In the genomic region with DNA sequence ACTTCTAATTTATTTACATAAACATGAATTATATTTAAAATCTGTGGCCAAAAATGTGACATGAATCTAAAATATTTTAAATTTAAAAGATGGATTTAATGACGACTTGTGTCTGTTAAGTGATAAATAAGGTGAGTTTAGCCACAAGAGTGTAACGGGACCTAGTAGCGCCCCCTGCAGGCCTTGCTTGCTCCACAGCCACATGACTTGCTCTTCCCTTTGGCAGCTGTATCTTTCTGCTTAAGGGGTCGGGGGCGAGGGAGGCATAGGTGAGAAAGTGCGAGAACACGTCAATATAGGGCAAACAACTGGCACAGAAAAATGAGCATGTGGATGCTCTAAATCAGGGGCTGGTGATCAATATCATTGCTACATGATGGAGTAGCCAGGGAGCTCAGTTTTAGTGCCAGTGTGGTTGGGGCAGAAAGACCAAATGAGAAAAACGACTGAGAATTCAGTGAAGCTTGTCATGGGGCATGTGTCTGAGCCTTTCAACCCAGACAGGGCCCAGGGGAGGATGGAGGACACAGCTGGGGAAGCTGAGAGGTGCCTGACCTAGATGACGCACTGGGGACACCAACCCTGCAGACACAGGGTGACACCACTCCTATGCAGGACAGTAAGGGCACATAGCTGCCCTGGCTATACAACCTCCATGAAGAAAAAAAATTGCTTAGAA, we compare ENCODE assay signal across 8 cellular contexts. TPM values are rescaled to one million over a fixed set of nuclear protein-coding genes. Genes with fewer than 3 reads are reported as not detected.
DNase-seq lines count a peak whose midpoint lies in the region; ATAC-seq and TF ChIP-seq lines count a peak whose summit lies in the region.

No MANE protein-coding gene starts in this region.

- no peak for TF ChIP-seq POLR2A in suprapubic skin (IDR thresholded peaks at IDR 0.05)

- H3K4me1 Mint-ChIP-seq in effector memory CD8-positive, alpha-beta T cell (ENCODE audit: low read depth in 2 of 2), result no peaks in the 10 kb centered on the region
- H3K4me1 Mint-ChIP-seq in naive thymus-derived CD8-positive, alpha-beta T cell, result peaks cover 0 to 4% (median 0%) of the 10 kb centered on the region in 4 donors

- H3K9me3 ChIP-seq in suprapubic skin, result no peaks in the 10 kb centered on the region

- H3K27me3 Mint-ChIP-seq in effector memory CD8-positive, alpha-beta T cell, result no peaks in the 10 kb centered on the region
- H3K27me3 Mint-ChIP-seq in naive thymus-derived CD8-positive, alpha-beta T cell, result no peaks in the 10 kb centered on the region

- H3K27me3 ChIP-seq in GM06990 (replicated peaks; ENCODE audit: control insufficient read depth, insufficient read depth, low read length) (no peaks in the 10 kb centered on the region), suprapubic skin (no peaks in the 10 kb centered on the region)

- no peak overlapping the region for H3K27ac ChIP-seq in suprapubic skin

- no peak for DNase-seq in GM06990 (ENCODE audit: extremely low read depth, insufficient read length)
- DNase-seq in LNCaP clone FGC (ENCODE audit: low read depth), result peak; percentile 4
- peak; percentile 85 for DNase-seq in activated CD4-positive, alpha-beta T cell treated with anti-CD3 and anti-CD28 coated beads for 48 hours
- DNase-seq in effector memory CD8-positive, alpha-beta T cell, result peak; percentile 56 to 67 (median 62)
- peak; percentile 36 to 81 (median 62) for DNase-seq in naive thymus-derived CD8-positive, alpha-beta T cell
- no peak for DNase-seq in suprapubic skin (ENCODE audit: low spot score in 2 of 2)
- DNase-seq in NOMO-1 treated with dmso at 0.1 percent for 144 hours (lab: John Stamatoyannopoulos, UW; ENCODE audit: unreplicated experiment), result no peak
- DNase-seq in DMS79 treated with DMSO at 0.1 percent for 48 hours (lab: John Stamatoyannopoulos, UW), result no peak

- peak; percentile 65 for ATAC-seq in effector memory CD8-positive, alpha-beta T cell (replicated peaks)
- peak; percentile 59 to 63 for ATAC-seq in naive thymus-derived CD8-positive, alpha-beta T cell

- H3K4me3 Mint-ChIP-seq in effector memory CD8-positive, alpha-beta T cell, result no peak overlapping the region
- H3K4me3 Mint-ChIP-seq in naive thymus-derived CD8-positive, alpha-beta T cell, result no peak overlapping the region

- H3K36me3 ChIP-seq in GM06990 (ENCODE audit: control insufficient read depth, insufficient read depth, low read length), result peaks cover 11% of the 10 kb centered on the region
- peaks cover 84% of the 10 kb centered on the region for H3K36me3 ChIP-seq in suprapubic skin

- no peaks in the 10 kb centered on the region for H3K9me3 Mint-ChIP-seq in effector memory CD8-positive, alpha-beta T cell
- no peaks in the 10 kb centered on the region for H3K9me3 Mint-ChIP-seq in naive thymus-derived CD8-positive, alpha-beta T cell

- H3K36me3 Mint-ChIP-seq in effector memory CD8-positive, alpha-beta T cell (ENCODE audit: insufficient read depth), result peaks cover 34% of the 10 kb centered on the region
- peaks cover 0 to 77% (median 9%) of the 10 kb centered on the region in 3 donors for H3K36me3 Mint-ChIP-seq in naive thymus-derived CD8-positive, alpha-beta T cell

- TF ChIP-seq CTCF in GM06990 (IDR thresholded peaks at IDR 0.05; ENCODE audit: insufficient read depth, low read length, poor library complexity, severe bottlenecking) (peak; percentile 79), LNCaP clone FGC (IDR thresholded peaks at IDR 0.05; ENCODE audit: control insufficient read depth, extremely low read depth, insufficient read depth) (peak; percentile 76), suprapubic skin (IDR thresholded peaks at IDR 0.05) (peak; percentile 23 to 48)

- peak overlapping the region in 1 of 2 donors; percentile 39 for H3K27ac Mint-ChIP-seq in effector memory CD8-positive, alpha-beta T cell
- H3K27ac Mint-ChIP-seq in naive thymus-derived CD8-positive, alpha-beta T cell, result peak overlapping the region in 1 of 10 donors; percentile 6

- no peaks in the 10 kb centered on the region for H3K4me1 ChIP-seq in suprapubic skin

- H3K4me3 ChIP-seq in GM06990 (replicated peaks; ENCODE audit: low read depth, low read length) (no peak overlapping the region), LNCaP clone FGC (ENCODE audit: low read depth, low read length) (no peak overlapping the region), suprapubic skin (no peak overlapping the region)

- 73% methylated on average over 9 of the region's 9 CpGs for WGBS in suprapubic skin

- TF ChIP-seq EP300 in suprapubic skin (IDR thresholded peaks at IDR 0.05), result no peak

- POLR2A ChIA-PET in naive thymus-derived CD8-positive, alpha-beta T cell (lab: Charles Lee), result interaction anchor here (1.0 kb wide), 1 partner anchor 25 kb away, joined by 3 read pairs; no protein-coding TSS in a partner anchor

RNA-seq across cellular contexts. Expression of a gene that starts 49.8 kb away (rescaled TPM):
- total RNA-seq in naive thymus-derived CD8-positive, alpha-beta T cell, result 10 to 100 TPM; 13.2 to 13.9 TPM
- polyA plus RNA-seq in naive thymus-derived CD8-positive, alpha-beta T cell, result 1 to 10 TPM in 2 of 3 donors, under 1 TPM in 1; 0.62 to 2.3 (median 1.6) TPM
- total RNA-seq in suprapubic skin, result 10 to 100 TPM; 13.5 to 29.6 (median 19.4) TPM

Comparison
In these comparisons a context has a peak if more than half of its experiments do, and no peak if none do; other contexts are left out.
1. DNase-seq: peak in LNCaP clone FGC (single experiment), activated CD4-positive, alpha-beta T cell treated with anti-CD3 and anti-CD28 coated beads for 48 hours (single experiment), effector memory CD8-positive, alpha-beta T cell (3 of 3) and naive thymus-derived CD8-positive, alpha-beta T cell (10 of 10); none in GM06990 (single experiment), suprapubic skin (0 of 2), NOMO-1 treated with dmso at 0.1 percent for 144 hours (single experiment) and DMS79 treated with DMSO at 0.1 percent for 48 hours (single experiment).
2. Peak in every context shown above with its lines, with median percentiles within 50 percentile points of each other: CTCF ChIP-seq.